In genomic region chrX:12269484-12269883, GRCh38 we compare ENCODE assay signal across 17 cellular contexts.
DNase-seq lines count a peak whose midpoint lies in the region; TF ChIP-seq lines count a peak whose summit lies in the region.
"Had no signal": no experiment of that assay in that cellular context is flagged by ENCODE, and none has a peak within 500 bp of the region (broad histone marks: within the 10 kb centered on the region; RNA-seq: fewer than 3 reads in every experiment).

No MANE protein-coding gene starts in this region.

- no peaks in the 10 kb centered on the region for H3K4me1 ChIP-seq in uterus
- H3K4me1 ChIP-seq: BLaER1, thyroid gland had no signal

- DNase-seq in EH (ENCODE audit: low read depth) (peak; percentile 25), SK-MEL-5 (ENCODE audit: low read depth, low spot score) (peak; percentile 29), foreskin fibroblast (peak; percentile 10 to 35), cortex of kidney (lab: John Stamatoyannopoulos, UW) (no peak), uterus (no peak), SIG-M5 treated with dmso at 0.1 percent for 504 hours (lab: John Stamatoyannopoulos, UW; ENCODE audit: unreplicated experiment) (no peak)
- DNase-seq in Jurkat, Clone E6-1 (ENCODE audit: low read depth, low spot score): peak; percentile 1
- DNase-seq: activated CD4-positive, alpha-beta T cell treated with anti-CD3 and anti-CD28 coated beads, Interleukin-2, amount 50 U/mL, for 4 hours; activated naive CD4-positive, alpha-beta T cell treated with anti-CD3 and anti-CD28 coated beads for 36 hours; H7; mesenchymal stem cell; NCI-H1694 treated with DMSO at 0.1 percent for 48 hours; stimulated activated CD4-positive, alpha-beta T cell treated with anti-CD3 and anti-CD28 coated beads, Interleukin-12 subunit alpha, Interleukin-12 subunit beta, amount 100 ng/mL, for 4 hours; thyroid gland had no signal

- no peak for TF ChIP-seq CTCF in foreskin fibroblast (IDR thresholded peaks at IDR 0.05; ENCODE audit: low read depth, low read length)
- no peak for TF ChIP-seq CTCF in uterus (IDR thresholded peaks at IDR 0.05)

- TF ChIP-seq POLR2A in uterus (IDR thresholded peaks at IDR 0.05): no peak

- H3K36me3 ChIP-seq in uterus: no peaks in the 10 kb centered on the region
- H3K36me3 ChIP-seq: BLaER1, thyroid gland had no signal

- in situ Hi-C loops in SK-MEL-5 (cut with HindIII; ENCODE audit: low pct_unique_long_range_greater_than_20kb, low sequenced_read_pairs): no loop called here

- intact Hi-C loops in uterus (cut with DNase I; ENCODE audit: low total_unique reads): no loop called here

- H3K4me3 ChIP-seq in Jurkat, Clone E6-1 (ENCODE audit: low read length): no peak overlapping the region
- no peak overlapping the region for H3K4me3 ChIP-seq in foreskin fibroblast (ENCODE audit: low read depth in 1 of 2, low read length in 2 of 2)
- no peak overlapping the region for H3K4me3 ChIP-seq in uterus
- H3K4me3 ChIP-seq: BLaER1, coronary artery, thyroid gland had no signal

- no peaks in the 10 kb centered on the region for H3K9me3 ChIP-seq in uterus
- H3K9me3 ChIP-seq: BLaER1, thyroid gland had no signal

- no peaks in the 10 kb centered on the region for H3K27me3 ChIP-seq in uterus
- H3K27me3 ChIP-seq: thyroid gland had no signal

- H3K27ac ChIP-seq in uterus: no peak overlapping the region
- H3K27ac ChIP-seq: BLaER1, coronary artery, KMS-11, thyroid gland had no signal

Comparison
In these comparisons a context has a peak if more than half of its experiments do, and no peak if none do; other contexts are left out.
1. DNase-seq: peak in EH (single experiment), Jurkat, Clone E6-1 (single experiment), SK-MEL-5 (single experiment) and foreskin fibroblast (2 of 2); none in cortex of kidney (single experiment), uterus (0 of 2) and SIG-M5 treated with dmso at 0.1 percent for 504 hours (single experiment).